Comparison of ENCODE assay signal across 3 cellular contexts in the genomic region with DNA sequence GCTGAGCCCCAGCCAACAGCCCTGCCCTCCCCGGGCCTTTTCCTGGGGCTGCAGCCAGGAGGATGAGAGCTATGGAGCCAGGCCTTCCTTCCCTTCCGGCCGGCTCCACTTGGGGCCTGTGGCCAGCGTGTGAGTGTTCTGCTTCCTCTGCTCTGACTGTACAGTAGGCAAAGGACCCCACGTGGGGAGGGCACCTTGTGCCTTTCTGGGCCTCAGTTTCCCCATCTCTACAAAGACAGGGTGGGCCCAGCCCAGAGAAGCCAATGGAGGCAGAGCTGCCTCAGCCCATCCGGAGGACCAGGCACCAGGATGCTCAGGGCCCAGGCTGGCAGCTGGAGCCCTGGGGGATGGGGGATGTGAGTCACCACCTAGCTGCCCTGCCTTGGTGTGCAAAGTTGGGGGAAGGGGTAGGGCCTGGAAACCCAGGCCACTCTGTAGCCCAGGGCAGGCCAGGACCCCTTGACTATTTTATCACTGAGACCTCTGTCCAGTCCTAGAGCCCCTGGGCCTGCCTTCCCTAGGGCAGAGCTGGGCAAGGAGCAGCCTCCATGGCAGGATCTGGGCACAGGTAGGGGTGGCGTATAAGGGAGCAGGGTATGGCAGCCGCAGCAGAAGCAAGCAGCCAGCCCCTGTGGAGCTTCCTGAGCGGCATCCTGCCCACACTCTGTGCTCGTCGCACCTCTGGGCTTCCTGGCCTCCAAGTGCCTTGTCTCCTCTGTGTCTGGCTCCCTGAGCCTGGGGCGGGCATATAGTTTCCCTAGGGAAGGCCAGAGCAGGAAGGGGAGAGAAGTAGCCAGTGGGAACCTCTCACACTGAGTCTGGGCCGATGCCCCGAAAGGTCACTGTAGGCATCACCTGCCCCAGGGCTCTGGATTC.
TF ChIP-seq lines count a peak whose summit lies in the region.

No MANE protein-coding gene starts in this region.

TF ChIP-seq in A549, 52 proteins besides CTCF, POLR2A, EP300 and RAD21 (continued from another document):
- TF ChIP-seq TFCP2L1 (CRISPR knock-in tag; IDR thresholded peaks at IDR 0.05) (no peak), PHF8 (IDR thresholded peaks at IDR 0.05; ENCODE audit: borderline replicate concordance, low read depth) (no peak), FOSL2 (IDR thresholded peaks at IDR 0.05) (no peak), FOSL2 (CRISPR knock-in tag; IDR thresholded peaks at IDR 0.05) (peak; percentile 38; the same call in 1 of the 2 replicates), KDM1A (IDR thresholded peaks at IDR 0.05; ENCODE audit: low read depth) (no peak)

TF ChIP-seq in SK-N-SH treated with all-trans-retinoic acid at 6 μM for 48 hours, 23 proteins besides CTCF, POLR2A, EP300 and RAD21:
- TF ChIP-seq, protein P1, sequence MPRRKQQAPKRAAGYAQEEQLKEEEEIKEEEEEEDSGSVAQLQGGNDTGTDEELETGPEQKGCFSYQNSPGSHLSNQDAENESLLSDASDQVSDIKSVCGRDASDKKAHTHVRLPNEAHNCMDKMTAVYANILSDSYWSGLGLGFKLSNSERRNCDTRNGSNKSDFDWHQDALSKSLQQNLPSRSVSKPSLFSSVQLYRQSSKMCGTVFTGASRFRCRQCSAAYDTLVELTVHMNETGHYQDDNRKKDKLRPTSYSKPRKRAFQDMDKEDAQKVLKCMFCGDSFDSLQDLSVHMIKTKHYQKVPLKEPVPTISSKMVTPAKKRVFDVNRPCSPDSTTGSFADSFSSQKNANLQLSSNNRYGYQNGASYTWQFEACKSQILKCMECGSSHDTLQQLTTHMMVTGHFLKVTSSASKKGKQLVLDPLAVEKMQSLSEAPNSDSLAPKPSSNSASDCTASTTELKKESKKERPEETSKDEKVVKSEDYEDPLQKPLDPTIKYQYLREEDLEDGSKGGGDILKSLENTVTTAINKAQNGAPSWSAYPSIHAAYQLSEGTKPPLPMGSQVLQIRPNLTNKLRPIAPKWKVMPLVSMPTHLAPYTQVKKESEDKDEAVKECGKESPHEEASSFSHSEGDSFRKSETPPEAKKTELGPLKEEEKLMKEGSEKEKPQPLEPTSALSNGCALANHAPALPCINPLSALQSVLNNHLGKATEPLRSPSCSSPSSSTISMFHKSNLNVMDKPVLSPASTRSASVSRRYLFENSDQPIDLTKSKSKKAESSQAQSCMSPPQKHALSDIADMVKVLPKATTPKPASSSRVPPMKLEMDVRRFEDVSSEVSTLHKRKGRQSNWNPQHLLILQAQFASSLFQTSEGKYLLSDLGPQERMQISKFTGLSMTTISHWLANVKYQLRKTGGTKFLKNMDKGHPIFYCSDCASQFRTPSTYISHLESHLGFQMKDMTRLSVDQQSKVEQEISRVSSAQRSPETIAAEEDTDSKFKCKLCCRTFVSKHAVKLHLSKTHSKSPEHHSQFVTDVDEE (CRISPR knock-in tag; IDR thresholded peaks at IDR 0.05): no peak
- no peak for TF ChIP-seq ZFP30 (CRISPR knock-in tag; IDR thresholded peaks at IDR 0.05)
- TF ChIP-seq, protein P2, sequence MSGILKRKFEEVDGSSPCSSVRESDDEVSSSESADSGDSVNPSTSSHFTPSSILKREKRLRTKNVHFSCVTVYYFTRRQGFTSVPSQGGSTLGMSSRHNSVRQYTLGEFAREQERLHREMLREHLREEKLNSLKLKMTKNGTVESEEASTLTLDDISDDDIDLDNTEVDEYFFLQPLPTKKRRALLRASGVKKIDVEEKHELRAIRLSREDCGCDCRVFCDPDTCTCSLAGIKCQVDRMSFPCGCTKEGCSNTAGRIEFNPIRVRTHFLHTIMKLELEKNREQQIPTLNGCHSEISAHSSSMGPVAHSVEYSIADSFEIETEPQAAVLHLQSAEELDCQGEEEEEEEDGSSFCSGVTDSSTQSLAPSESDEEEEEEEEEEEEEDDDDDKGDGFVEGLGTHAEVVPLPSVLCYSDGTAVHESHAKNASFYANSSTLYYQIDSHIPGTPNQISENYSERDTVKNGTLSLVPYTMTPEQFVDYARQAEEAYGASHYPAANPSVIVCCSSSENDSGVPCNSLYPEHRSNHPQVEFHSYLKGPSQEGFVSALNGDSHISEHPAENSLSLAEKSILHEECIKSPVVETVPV (CRISPR knock-in tag; IDR thresholded peaks at IDR 0.05): no peak
- TF ChIP-seq, protein P3, sequence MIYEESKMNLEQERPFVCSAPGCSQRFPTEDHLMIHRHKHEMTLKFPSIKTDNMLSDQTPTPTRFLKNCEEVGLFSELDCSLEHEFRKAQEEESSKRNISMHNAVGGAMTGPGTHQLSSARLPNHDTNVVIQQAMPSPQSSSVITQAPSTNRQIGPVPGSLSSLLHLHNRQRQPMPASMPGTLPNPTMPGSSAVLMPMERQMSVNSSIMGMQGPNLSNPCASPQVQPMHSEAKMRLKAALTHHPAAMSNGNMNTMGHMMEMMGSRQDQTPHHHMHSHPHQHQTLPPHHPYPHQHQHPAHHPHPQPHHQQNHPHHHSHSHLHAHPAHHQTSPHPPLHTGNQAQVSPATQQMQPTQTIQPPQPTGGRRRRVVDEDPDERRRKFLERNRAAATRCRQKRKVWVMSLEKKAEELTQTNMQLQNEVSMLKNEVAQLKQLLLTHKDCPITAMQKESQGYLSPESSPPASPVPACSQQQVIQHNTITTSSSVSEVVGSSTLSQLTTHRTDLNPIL (CRISPR knock-in tag; IDR thresholded peaks at IDR 0.05; ENCODE audit: low read depth): no peak
- TF ChIP-seq TOX (CRISPR knock-in tag; IDR thresholded peaks at IDR 0.05; ENCODE audit: borderline replicate concordance): no peak
- no peak for TF ChIP-seq ZC3H10 (CRISPR knock-in tag; IDR thresholded peaks at IDR 0.05)
- TF ChIP-seq ESRRG (CRISPR knock-in tag; IDR thresholded peaks at IDR 0.05): no peak
- TF ChIP-seq, protein P4, sequence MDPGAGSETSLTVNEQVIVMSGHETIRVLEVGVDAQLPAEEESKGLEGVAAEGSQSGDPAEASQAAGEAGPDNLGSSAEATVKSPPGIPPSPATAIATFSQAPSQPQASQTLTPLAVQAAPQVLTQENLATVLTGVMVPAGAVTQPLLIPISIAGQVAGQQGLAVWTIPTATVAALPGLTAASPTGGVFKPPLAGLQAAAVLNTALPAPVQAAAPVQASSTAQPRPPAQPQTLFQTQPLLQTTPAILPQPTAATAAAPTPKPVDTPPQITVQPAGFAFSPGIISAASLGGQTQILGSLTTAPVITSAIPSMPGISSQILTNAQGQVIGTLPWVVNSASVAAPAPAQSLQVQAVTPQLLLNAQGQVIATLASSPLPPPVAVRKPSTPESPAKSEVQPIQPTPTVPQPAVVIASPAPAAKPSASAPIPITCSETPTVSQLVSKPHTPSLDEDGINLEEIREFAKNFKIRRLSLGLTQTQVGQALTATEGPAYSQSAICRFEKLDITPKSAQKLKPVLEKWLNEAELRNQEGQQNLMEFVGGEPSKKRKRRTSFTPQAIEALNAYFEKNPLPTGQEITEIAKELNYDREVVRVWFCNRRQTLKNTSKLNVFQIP (CRISPR knock-in tag; IDR thresholded peaks at IDR 0.05; ENCODE audit: borderline replicate concordance, low read depth): no peak
- no peak for TF ChIP-seq ZFP3 (CRISPR knock-in tag; IDR thresholded peaks at IDR 0.05)
- no peak for TF ChIP-seq ZNF70 (CRISPR knock-in tag; IDR thresholded peaks at IDR 0.05)
- TF ChIP-seq SNAI2 (CRISPR knock-in tag; IDR thresholded peaks at IDR 0.05): no peak
- TF ChIP-seq ISL1 (CRISPR knock-in tag; IDR thresholded peaks at IDR 0.05): no peak
- no peak for TF ChIP-seq PPARA (CRISPR knock-in tag; IDR thresholded peaks at IDR 0.05; ENCODE audit: borderline replicate concordance)
- no peak for TF ChIP-seq BACH2 (CRISPR knock-in tag; IDR thresholded peaks at IDR 0.05; ENCODE audit: borderline replicate concordance)
- TF ChIP-seq OSR1 (CRISPR knock-in tag; IDR thresholded peaks at IDR 0.05): no peak
- no peak for TF ChIP-seq ZNF8 (CRISPR knock-in tag; IDR thresholded peaks at IDR 0.05)

TF ChIP-seq in GM12878, 131 proteins besides CTCF, POLR2A, EP300 and RAD21 (continued from another document):
- TF ChIP-seq NFIC (IDR thresholded peaks at IDR 0.05; ENCODE audit: low read depth, low read length) (no peak), BMI1 (IDR thresholded peaks at IDR 0.05; ENCODE audit: borderline replicate concordance) (no peak), EZH2 (IDR thresholded peaks at IDR 0.05; ENCODE audit: borderline replicate concordance, control insufficient read depth, low read depth, low read length) (no peak), POLR2AphosphoS2 (IDR thresholded peaks at IDR 0.05; ENCODE audit: low read depth, low read length) (no peak), ZNF24 (IDR thresholded peaks at IDR 0.05) (no peak), ETV6 (conservative IDR thresholded peaks at IDR 0.05 in 1 of 2, IDR thresholded peaks at IDR 0.05 in 1 of 2; ENCODE audit: borderline replicate concordance in 1 of 2, low read depth in 1 of 2) (no peak), ZSCAN29 (IDR thresholded peaks at IDR 0.05) (no peak), SREBF1 (IDR thresholded peaks at IDR 0.05; ENCODE audit: low read length) (no peak)
- TF ChIP-seq, protein P5, sequence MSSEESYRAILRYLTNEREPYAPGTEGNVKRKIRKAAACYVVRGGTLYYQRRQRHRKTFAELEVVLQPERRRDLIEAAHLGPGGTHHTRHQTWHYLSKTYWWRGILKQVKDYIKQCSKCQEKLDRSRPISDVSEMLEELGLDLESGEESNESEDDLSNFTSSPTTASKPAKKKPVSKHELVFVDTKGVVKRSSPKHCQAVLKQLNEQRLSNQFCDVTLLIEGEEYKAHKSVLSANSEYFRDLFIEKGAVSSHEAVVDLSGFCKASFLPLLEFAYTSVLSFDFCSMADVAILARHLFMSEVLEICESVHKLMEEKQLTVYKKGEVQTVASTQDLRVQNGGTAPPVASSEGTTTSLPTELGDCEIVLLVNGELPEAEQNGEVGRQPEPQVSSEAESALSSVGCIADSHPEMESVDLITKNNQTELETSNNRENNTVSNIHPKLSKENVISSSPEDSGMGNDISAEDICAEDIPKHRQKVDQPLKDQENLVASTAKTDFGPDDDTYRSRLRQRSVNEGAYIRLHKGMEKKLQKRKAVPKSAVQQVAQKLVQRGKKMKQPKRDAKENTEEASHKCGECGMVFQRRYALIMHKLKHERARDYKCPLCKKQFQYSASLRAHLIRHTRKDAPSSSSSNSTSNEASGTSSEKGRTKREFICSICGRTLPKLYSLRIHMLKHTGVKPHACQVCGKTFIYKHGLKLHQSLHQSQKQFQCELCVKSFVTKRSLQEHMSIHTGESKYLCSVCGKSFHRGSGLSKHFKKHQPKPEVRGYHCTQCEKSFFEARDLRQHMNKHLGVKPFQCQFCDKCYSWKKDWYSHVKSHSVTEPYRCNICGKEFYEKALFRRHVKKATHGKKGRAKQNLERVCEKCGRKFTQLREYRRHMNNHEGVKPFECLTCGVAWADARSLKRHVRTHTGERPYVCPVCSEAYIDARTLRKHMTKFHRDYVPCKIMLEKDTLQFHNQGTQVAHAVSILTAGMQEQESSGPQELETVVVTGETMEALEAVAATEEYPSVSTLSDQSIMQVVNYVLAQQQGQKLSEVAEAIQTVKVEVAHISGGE (CRISPR knock-in tag; IDR thresholded peaks at IDR 0.05): no peak
- TF ChIP-seq, protein P6, sequence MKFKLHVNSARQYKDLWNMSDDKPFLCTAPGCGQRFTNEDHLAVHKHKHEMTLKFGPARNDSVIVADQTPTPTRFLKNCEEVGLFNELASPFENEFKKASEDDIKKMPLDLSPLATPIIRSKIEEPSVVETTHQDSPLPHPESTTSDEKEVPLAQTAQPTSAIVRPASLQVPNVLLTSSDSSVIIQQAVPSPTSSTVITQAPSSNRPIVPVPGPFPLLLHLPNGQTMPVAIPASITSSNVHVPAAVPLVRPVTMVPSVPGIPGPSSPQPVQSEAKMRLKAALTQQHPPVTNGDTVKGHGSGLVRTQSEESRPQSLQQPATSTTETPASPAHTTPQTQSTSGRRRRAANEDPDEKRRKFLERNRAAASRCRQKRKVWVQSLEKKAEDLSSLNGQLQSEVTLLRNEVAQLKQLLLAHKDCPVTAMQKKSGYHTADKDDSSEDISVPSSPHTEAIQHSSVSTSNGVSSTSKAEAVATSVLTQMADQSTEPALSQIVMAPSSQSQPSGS (IDR thresholded peaks at IDR 0.05; ENCODE audit: low read length): no peak
